18 cellular contexts compared by ENCODE assay signal in genomic region chr7:148670807-148671206, GRCh38.
"Had no signal": no experiment of that assay in that cellular context is flagged by ENCODE, and none has a peak within 500 bp of the region (broad histone marks: within the 10 kb centered on the region; RNA-seq: fewer than 3 reads in every experiment).

No MANE protein-coding gene starts in this region.

- H3K27ac ChIP-seq: coronary artery, heart left ventricle, sigmoid colon had no signal

- H3K4me3 ChIP-seq: coronary artery, heart left ventricle, sigmoid colon had no signal

- ATAC-seq: activated T-helper 17 cell treated with anti-CD3 and anti-CD28 coated beads, Interleukin-2, amount 50 U/mL, for 72 hours; heart left ventricle; left lobe of liver had no signal

- H3K4me3 Mint-ChIP-seq: activated B cell treated with CpG ODN at 0.5 μM for 24 hours; activated CD4-positive, alpha-beta T cell treated with anti-CD3 and anti-CD28 coated beads, Interleukin-2, amount 10 ng/mL, durations not matched to agents 24 days and 14 days; activated naive CD4-positive, alpha-beta T cell treated with anti-CD3 and anti-CD28 coated beads, Interleukin-2, amount 10 ng/mL, durations not matched to agents 7 days and 5 days; activated T-helper 17 cell treated with anti-CD3 and anti-CD28 coated beads, Interleukin-2, amount 50 U/mL, for 72 hours; nephron had no signal

- H3K27me3 Mint-ChIP-seq: activated T-helper 17 cell treated with anti-CD3 and anti-CD28 coated beads, Interleukin-2, amount 50 U/mL, for 72 hours had no signal

- H3K27ac Mint-ChIP-seq: activated B cell treated with CpG ODN at 0.5 μM for 24 hours; activated CD4-positive, alpha-beta T cell treated with anti-CD3 and anti-CD28 coated beads, Interleukin-2, amount 10 ng/mL, durations not matched to agents 24 days and 14 days; activated naive CD4-positive, alpha-beta T cell treated with anti-CD3 and anti-CD28 coated beads, Interleukin-2, amount 10 ng/mL, durations not matched to agents 7 days and 5 days; activated T-helper 17 cell treated with anti-CD3 and anti-CD28 coated beads, Interleukin-2, amount 50 U/mL, for 72 hours; nephron had no signal

- H3K27me3 ChIP-seq: heart left ventricle, sigmoid colon had no signal

- H3K4me1 Mint-ChIP-seq: activated B cell treated with CpG ODN at 0.5 μM for 24 hours; activated T-helper 17 cell treated with anti-CD3 and anti-CD28 coated beads, Interleukin-2, amount 50 U/mL, for 72 hours had no signal

- DNase-seq: activated B cell treated with CpG ODN at 0.5 μM for 24 hours; activated CD4-positive, alpha-beta T cell treated with anti-CD3 and anti-CD28 coated beads, Interleukin-2, amount 10 ng/mL, durations not matched to agents 24 days and 14 days; activated naive CD4-positive, alpha-beta T cell treated with anti-CD3 and anti-CD28 coated beads, Interleukin-2, amount 10 ng/mL, durations not matched to agents 7 days and 5 days; activated T-cell treated with anti-CD3 and anti-CD28 coated beads for 4 hours; caudate nucleus; effector CD4-positive, alpha-beta T cell; foreskin melanocyte; heart left ventricle; mammary epithelial cell; sigmoid colon; stimulated activated naive CD4-positive, alpha-beta T cell; substantia nigra; T1000; trophoblast cell had no signal
